In the genomic region with DNA sequence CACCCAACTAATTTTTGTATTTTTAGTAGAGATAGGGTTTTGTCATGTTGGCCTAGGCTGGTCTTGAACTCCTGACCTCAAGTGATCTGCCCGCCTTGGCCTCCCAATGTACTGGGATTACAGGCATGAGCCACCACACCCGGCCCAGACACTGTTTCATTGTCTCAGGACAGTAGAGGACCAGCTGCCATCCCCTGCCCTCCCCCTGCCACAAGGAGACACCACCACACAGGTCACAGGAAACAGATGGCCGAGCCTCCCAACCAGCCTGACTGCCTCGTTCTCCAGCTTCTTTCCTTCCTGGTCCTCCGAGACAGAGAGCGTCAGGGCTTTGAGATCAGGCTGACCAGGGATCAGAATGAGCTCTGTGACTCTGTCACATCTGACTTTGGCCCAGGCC, we compare ENCODE assay signal across 22 cellular contexts.
"Had no signal": no experiment of that assay in that cellular context is flagged by ENCODE, and none has a peak within 500 bp of the region (broad histone marks: within the 10 kb centered on the region; RNA-seq: fewer than 3 reads in every experiment).

No MANE protein-coding gene starts in this region.

- H3K9me3 Mint-ChIP-seq: activated naive CD4-positive, alpha-beta T cell treated with anti-CD3 and anti-CD28 coated beads for 36 hours; activated naive CD8-positive, alpha-beta T cell treated with anti-CD3 and anti-CD28 coated beads for 36 hours; activated T-helper 1 cell treated with anti-CD3 and anti-CD28 coated beads, Interleukin-12 subunit alpha, Interleukin-12 subunit beta, Interleukin-2, Interleukin-4 antibody, amounts not matched to agents 30 ng/mL and 10 ng/mL and 1 ng/mL, durations not matched to agents 14 hours and 24 hours and 36 hours; natural killer cell treated with Interleukin-12 subunit alpha and Interleukin-12 subunit beta and Interleukin-15 and Interleukin-18, amount 100 ng/mL, for 72 hours had no signal

- DNase-seq: activated CD4-positive, alpha-beta T cell treated with anti-CD3 and anti-CD28 coated beads for 48 hours; activated CD4-positive, alpha-beta T cell treated with anti-CD3 and anti-CD28 coated beads, Interleukin-2, amount 50 U/mL, for 48 hours; activated CD8-positive, alpha-beta memory T cell treated with anti-CD3 and anti-CD28 coated beads for 24 hours; activated effector memory CD4-positive, alpha-beta T cell treated with anti-CD3 and anti-CD28 coated beads, Interleukin-2, amount 50 U/mL, for 16 hours; activated naive CD4-positive, alpha-beta T cell treated with anti-CD3 and anti-CD28 coated beads for 36 hours; activated naive CD8-positive, alpha-beta T cell treated with anti-CD3 and anti-CD28 coated beads for 36 hours; adrenal gland; body of pancreas; colonic mucosa; foreskin melanocyte; heart right ventricle; kidney glomerular epithelial cell; mesendoderm; right lobe of liver; stimulated activated CD4-positive, alpha-beta T cell treated with anti-CD3 and anti-CD28 coated beads, Interleukin-2, amount 100 ng/mL, for 48 hours; stimulated activated naive CD4-positive, alpha-beta T cell treated with Interleukin-2 at 50 U/mL for 16 hours had no signal

- H3K4me1 ChIP-seq: adrenal gland, body of pancreas, colonic mucosa, esophagus muscularis mucosa, heart right ventricle, right lobe of liver had no signal

- H3K27ac Mint-ChIP-seq: activated naive CD4-positive, alpha-beta T cell treated with anti-CD3 and anti-CD28 coated beads for 36 hours; activated naive CD8-positive, alpha-beta T cell treated with anti-CD3 and anti-CD28 coated beads for 36 hours; activated T-helper 1 cell treated with anti-CD3 and anti-CD28 coated beads, Interleukin-12 subunit alpha, Interleukin-12 subunit beta, Interleukin-2, Interleukin-4 antibody, amounts not matched to agents 30 ng/mL and 10 ng/mL and 1 ng/mL, durations not matched to agents 14 hours and 24 hours and 36 hours; natural killer cell treated with Interleukin-12 subunit alpha and Interleukin-12 subunit beta and Interleukin-15 and Interleukin-18, amount 100 ng/mL, for 72 hours had no signal

- H3K36me3 ChIP-seq: colonic mucosa, right lobe of liver had no signal

- H3K27me3 Mint-ChIP-seq: activated naive CD8-positive, alpha-beta T cell treated with anti-CD3 and anti-CD28 coated beads for 36 hours; natural killer cell treated with Interleukin-12 subunit alpha and Interleukin-12 subunit beta and Interleukin-15 and Interleukin-18, amount 100 ng/mL, for 72 hours had no signal

- H3K27me3 ChIP-seq: adrenal gland, body of pancreas, colonic mucosa, esophagus muscularis mucosa, heart right ventricle, right lobe of liver, tibial nerve had no signal

- H3K4me3 ChIP-seq: adrenal gland, body of pancreas, colonic mucosa, esophagus muscularis mucosa, heart right ventricle, lung, right lobe of liver, tibial nerve had no signal

- H3K4me1 Mint-ChIP-seq: activated naive CD8-positive, alpha-beta T cell treated with anti-CD3 and anti-CD28 coated beads for 36 hours had no signal

- H3K9me3 ChIP-seq: adrenal gland, body of pancreas, colonic mucosa, esophagus muscularis mucosa, heart right ventricle, right lobe of liver, tibial nerve had no signal

- H3K36me3 Mint-ChIP-seq: activated naive CD8-positive, alpha-beta T cell treated with anti-CD3 and anti-CD28 coated beads for 36 hours; natural killer cell treated with Interleukin-12 subunit alpha and Interleukin-12 subunit beta and Interleukin-15 and Interleukin-18, amount 100 ng/mL, for 72 hours had no signal

- H3K4me3 Mint-ChIP-seq: activated naive CD4-positive, alpha-beta T cell treated with anti-CD3 and anti-CD28 coated beads for 36 hours; activated naive CD8-positive, alpha-beta T cell treated with anti-CD3 and anti-CD28 coated beads for 36 hours; activated T-helper 1 cell treated with anti-CD3 and anti-CD28 coated beads, Interleukin-12 subunit alpha, Interleukin-12 subunit beta, Interleukin-2, Interleukin-4 antibody, amounts not matched to agents 30 ng/mL and 10 ng/mL and 1 ng/mL, durations not matched to agents 14 hours and 24 hours and 36 hours; natural killer cell treated with Interleukin-12 subunit alpha and Interleukin-12 subunit beta and Interleukin-15 and Interleukin-18, amount 100 ng/mL, for 72 hours had no signal

- H3K27ac ChIP-seq: adrenal gland, body of pancreas, colonic mucosa, esophagus muscularis mucosa, heart right ventricle, right lobe of liver, tibial nerve, VCaP had no signal
